Comparison of ENCODE assay signal across 13 cellular contexts in the genomic region with DNA sequence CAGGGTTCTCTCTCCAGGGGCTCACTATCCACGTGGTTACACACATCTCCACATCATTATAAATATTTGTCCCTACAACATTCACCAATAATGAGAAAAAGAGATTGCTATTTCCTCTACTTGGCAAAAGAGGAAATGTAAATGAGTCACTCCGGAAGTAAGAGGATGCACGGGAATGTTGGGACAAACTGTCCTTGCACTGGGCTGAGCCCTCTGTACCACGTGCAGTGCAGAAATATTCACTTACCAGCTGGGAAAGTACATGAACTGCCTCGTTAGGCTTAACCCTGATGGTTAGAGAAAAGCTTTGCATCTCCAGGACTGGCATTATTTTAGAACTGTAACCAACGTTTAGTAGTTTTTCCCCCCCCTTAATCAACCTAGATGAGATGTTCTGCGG.
A peak's percentile ranks its signal among the peaks of the same experiment; 100 is the strongest.
DNase-seq lines count a peak whose midpoint lies in the region; ATAC-seq and TF ChIP-seq lines count a peak whose summit lies in the region.
"Had no signal": no experiment of that assay in that cellular context is flagged by ENCODE, and none has a peak within 500 bp of the region (broad histone marks: within the 10 kb centered on the region; RNA-seq: fewer than 3 reads in every experiment).

No MANE protein-coding gene starts in this region.

- no peak overlapping the region for H3K14ac ChIP-seq in neuronal stem cell (ENCODE audit: low read length)

- ATAC-seq in esophagus mucosa (peak; percentile 67), lung (ENCODE audit: insufficient read depth, low FRiP score) (peak; percentile 58)
- ATAC-seq in natural killer cell treated with Interleukin-12 subunit alpha and Interleukin-12 subunit beta and Interleukin-15 and Interleukin-18, amount 100 ng/mL, for 72 hours, result no peak

- H3K36me3 Mint-ChIP-seq in MCF 10A (ENCODE audit: insufficient read depth, unreplicated experiment), result no peaks in the 10 kb centered on the region
- no peaks in the 10 kb centered on the region for H3K36me3 Mint-ChIP-seq in natural killer cell treated with Interleukin-12 subunit alpha and Interleukin-12 subunit beta and Interleukin-15 and Interleukin-18, amount 100 ng/mL, for 72 hours

- no peak overlapping the region for H2BK15ac ChIP-seq in neuronal stem cell (ENCODE audit: low read length)

- H3K79me1 ChIP-seq in neuronal stem cell (ENCODE audit: low read depth, low read length), result no peaks in the 10 kb centered on the region

- H3K4me1 ChIP-seq in breast epithelium (no peaks in the 10 kb centered on the region), lung (ENCODE audit: control insufficient read depth in 2 of 2, insufficient read depth in 2 of 2, low read length in 2 of 2) (peaks cover 7 to 10% of the 10 kb centered on the region in 2 donors), neuronal stem cell (ENCODE audit: control insufficient read depth in 2 of 2, insufficient read depth in 1 of 2, low read depth in 1 of 2, low read length in 2 of 2) (no peaks in the 10 kb centered on the region)

- no peak overlapping the region for H3K27ac Mint-ChIP-seq in MCF 10A (ENCODE audit: low read depth, unreplicated experiment)
- no peak overlapping the region for H3K27ac Mint-ChIP-seq in natural killer cell treated with Interleukin-12 subunit alpha and Interleukin-12 subunit beta and Interleukin-15 and Interleukin-18, amount 100 ng/mL, for 72 hours
- H3K27ac Mint-ChIP-seq: endodermal cell had no signal

- H3K36me3 ChIP-seq in breast epithelium (no peaks in the 10 kb centered on the region), lung (ENCODE audit: control insufficient read depth in 2 of 2, insufficient read depth in 2 of 2, low read length in 2 of 2) (no peaks in the 10 kb centered on the region), neuronal stem cell (replicated peaks in 1 of 2; ENCODE audit: control insufficient read depth in 2 of 2, insufficient read depth in 2 of 2, low read length in 2 of 2) (no peaks in the 10 kb centered on the region)
- H3K36me3 ChIP-seq: thoracic aorta had no signal

- TF ChIP-seq CTCF in MCF 10A (IDR thresholded peaks at IDR 0.05; ENCODE audit: unreplicated experiment), result no peak
- no peak for TF ChIP-seq CTCF in breast epithelium (IDR thresholded peaks at IDR 0.05)
- no peak for TF ChIP-seq CTCF in lung (IDR thresholded peaks at IDR 0.05; ENCODE audit: control extremely low read depth, extremely low read depth)

- H2BK12ac ChIP-seq in neuronal stem cell (ENCODE audit: low read length), result no peak overlapping the region

- H3K9me3 ChIP-seq in breast epithelium (no peaks in the 10 kb centered on the region), lung (ENCODE audit: control insufficient read depth in 2 of 2, insufficient read depth in 1 of 2, low read length in 1 of 2) (peaks cover 0 to 3% of the 10 kb centered on the region in 2 donors), neuronal stem cell (replicated peaks in 1 of 2; ENCODE audit: control insufficient read depth in 2 of 2, insufficient read depth in 1 of 2, low read depth in 1 of 2, low read length in 2 of 2) (no peaks in the 10 kb centered on the region)
- H3K9me3 ChIP-seq: thoracic aorta had no signal

- WGBS in lung, 2 donors, result 39 to 55% methylated on average over 7 of the region's 7 CpGs
- no CpG with 5 or more reads among the region's 7 CpGs for WGBS in neuronal stem cell (ENCODE audit: extremely low coverage in 2 of 2, insufficient read length in 2 of 2, insufficient replicate concordance in 1 of 2), 2 donors

- no peak overlapping the region for H3K4me3 ChIP-seq in breast epithelium
- H3K4me3 ChIP-seq in lung, result no peak overlapping the region
- H3K4me3 ChIP-seq in neuronal stem cell (ENCODE audit: low read length in 2 of 2), result no peak overlapping the region
- H3K4me3 ChIP-seq: thoracic aorta had no signal

- no TSS peak for BruUV-seq in MCF 10A (replicated peaks; lab: Mats Ljungman, UMichigan)

- no peak overlapping the region for H4K91ac ChIP-seq in neuronal stem cell (ENCODE audit: low read depth, low read length, poor library complexity)

- H3K4ac ChIP-seq in neuronal stem cell (ENCODE audit: low read length), result no peak overlapping the region

- H3K18ac ChIP-seq in neuronal stem cell (ENCODE audit: low read length), result no peak overlapping the region

- no peak overlapping the region for H2BK120ac ChIP-seq in neuronal stem cell (ENCODE audit: low read depth, low read length)

- DNase-seq in MCF 10A (ENCODE audit: unreplicated experiment) (peak; percentile 47), breast epithelium (ENCODE audit: low spot score in 2 of 2) (no peak), lung (ENCODE audit: low spot score) (peak; percentile 38), HuH-7 (ENCODE audit: low spot score) (no peak), NCI-H146 (lab: John Stamatoyannopoulos, UW) (no peak), neuronal stem cell (ENCODE audit: low spot score) (no peak)
- no peak for DNase-seq in natural killer cell treated with Interleukin-12 subunit alpha and Interleukin-12 subunit beta and Interleukin-15 and Interleukin-18, amount 100 ng/mL, for 72 hours (ENCODE audit: low spot score)
- DNase-seq: activated CD4-positive, CD25-positive, alpha-beta regulatory T cell; activated T-cell treated with anti-CD3 and anti-CD28 coated beads, Interleukin-2, amount 50 U/mL, for 1 hour; aorta; endodermal cell had no signal

- no peaks in the 10 kb centered on the region for H3K27me3 Mint-ChIP-seq in MCF 10A (ENCODE audit: insufficient read depth, unreplicated experiment)
- H3K27me3 Mint-ChIP-seq in natural killer cell treated with Interleukin-12 subunit alpha and Interleukin-12 subunit beta and Interleukin-15 and Interleukin-18, amount 100 ng/mL, for 72 hours, result no peaks in the 10 kb centered on the region

- intact Hi-C loops in MCF 10A (cut with micrococcal nuclease) (no loop called here), breast epithelium (cut with DNase I; ENCODE audit: low total_unique reads) (no loop called here)

- H3K9me3 Mint-ChIP-seq in MCF 10A (ENCODE audit: unreplicated experiment), result no peaks in the 10 kb centered on the region
- peaks cover 3% of the 10 kb centered on the region for H3K9me3 Mint-ChIP-seq in natural killer cell treated with Interleukin-12 subunit alpha and Interleukin-12 subunit beta and Interleukin-15 and Interleukin-18, amount 100 ng/mL, for 72 hours

- H3K4me3 Mint-ChIP-seq in MCF 10A (ENCODE audit: unreplicated experiment), result no peak overlapping the region
- no peak overlapping the region for H3K4me3 Mint-ChIP-seq in natural killer cell treated with Interleukin-12 subunit alpha and Interleukin-12 subunit beta and Interleukin-15 and Interleukin-18, amount 100 ng/mL, for 72 hours
- H3K4me3 Mint-ChIP-seq: endodermal cell had no signal

- no peak overlapping the region for H2BK5ac ChIP-seq in neuronal stem cell (ENCODE audit: low read length)

- no peak overlapping the region for H2AFZ ChIP-seq in neuronal stem cell (ENCODE audit: low read length)

- no peaks in the 10 kb centered on the region for H3K27me3 ChIP-seq in breast epithelium
- no peaks in the 10 kb centered on the region for H3K27me3 ChIP-seq in lung (ENCODE audit: control insufficient read depth, insufficient read depth)
- no peaks in the 10 kb centered on the region for H3K27me3 ChIP-seq in neuronal stem cell (ENCODE audit: control insufficient read depth in 3 of 3, insufficient read depth in 3 of 3, low read depth in 1 of 3, low read length in 3 of 3)

- CTCF ChIA-PET in MCF 10A (lab: Yijun Ruan, JAX), result no interaction called here

- H3K4me2 ChIP-seq in neuronal stem cell (ENCODE audit: insufficient read depth, low read length, poor library complexity, severe bottlenecking), result no peak overlapping the region

- H3K4me1 Mint-ChIP-seq in MCF 10A (ENCODE audit: insufficient read depth, unreplicated experiment), result peaks cover 11% of the 10 kb centered on the region
- H3K4me1 Mint-ChIP-seq in natural killer cell treated with Interleukin-12 subunit alpha and Interleukin-12 subunit beta and Interleukin-15 and Interleukin-18, amount 100 ng/mL, for 72 hours (ENCODE audit: low read depth in 2 of 2), result no peaks in the 10 kb centered on the region
- H3K4me1 Mint-ChIP-seq: endodermal cell had no signal

- peak overlapping the region in 1 of 2 donors; percentile 79 for H3K27ac ChIP-seq in breast epithelium
- peak overlapping the region; percentile 38 to 85 for H3K27ac ChIP-seq in lung (ENCODE audit: low read depth in 1 of 2, low read length in 1 of 2)
- H3K27ac ChIP-seq in neuronal stem cell (replicated peaks; ENCODE audit: low read length), result no peak overlapping the region
- H3K27ac ChIP-seq: thoracic aorta had no signal

- no peak overlapping the region for H2AK5ac ChIP-seq in neuronal stem cell (ENCODE audit: low read depth, low read length)

- H4K8ac ChIP-seq in neuronal stem cell (ENCODE audit: low read depth, low read length), result no peak overlapping the region

- H3K23ac ChIP-seq in neuronal stem cell (ENCODE audit: low read depth, low read length, poor library complexity), result no peak overlapping the region

- TF ChIP-seq POLR2A in breast epithelium (IDR thresholded peaks at IDR 0.05), result no peak

- H3K9ac ChIP-seq in neuronal stem cell (ENCODE audit: low read depth, low read length, poor library complexity), result no peak overlapping the region

- POLR2A ChIA-PET in MCF 10A (lab: Yijun Ruan, JAX), result interaction anchor here (0.7 kb wide), 1 partner anchor 18 kb away, joined by 3 read pairs; no protein-coding TSS in a partner anchor

Comparison
In these comparisons a context has a peak if more than half of its experiments do, and no peak if none do; other contexts are left out.
1. DNase-seq: peak in MCF 10A (single experiment) and lung (single experiment); none in breast epithelium (0 of 2), HuH-7 (single experiment), natural killer cell treated with Interleukin-12 subunit alpha and Interleukin-12 subunit beta and Interleukin-15 and Interleukin-18, amount 100 ng/mL, for 72 hours (single experiment), NCI-H146 (single experiment) and neuronal stem cell (single experiment).
2. ATAC-seq: peak in esophagus mucosa (single experiment) and lung (single experiment); none in natural killer cell treated with Interleukin-12 subunit alpha and Interleukin-12 subunit beta and Interleukin-15 and Interleukin-18, amount 100 ng/mL, for 72 hours (0 of 2).